ENCODE assay signal across 11 cellular contexts in the genomic region with DNA sequence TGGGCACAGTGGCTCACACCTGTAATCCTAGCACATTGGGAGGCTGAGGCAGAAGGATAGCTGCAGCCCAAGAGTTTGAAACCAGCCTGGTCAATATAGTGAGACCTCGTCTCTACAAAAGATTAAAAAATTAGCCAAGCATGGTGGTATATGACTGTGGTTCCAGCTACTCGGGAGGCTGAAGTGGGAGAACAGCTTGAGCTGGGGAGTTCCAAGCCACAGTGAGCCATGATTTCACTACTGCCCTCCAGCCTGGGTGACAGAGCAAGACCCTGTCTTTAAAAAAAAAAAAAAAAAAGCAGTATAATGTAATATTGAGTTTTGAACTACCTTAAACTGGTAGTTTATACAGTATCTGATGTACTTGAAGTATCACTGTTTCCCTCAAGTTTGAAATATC.
"Had no signal": no experiment of that assay in that cellular context is flagged by ENCODE, and none has a peak within 500 bp of the region (broad histone marks: within the 10 kb centered on the region; RNA-seq: fewer than 3 reads in every experiment).

No MANE protein-coding gene starts in this region.

- H3K4me2 ChIP-seq: GM23338 had no signal

- DNase-seq: GM23248, GOT3, H7, H9, HCEC 1CT, HFFc6 had no signal

- ATAC-seq: GM23338, HCT116 had no signal

- H3K36me3 ChIP-seq: HAP-1 had no signal

- H3K9me3 ChIP-seq: HAP-1 had no signal

- H3K27ac ChIP-seq: GM23248 had no signal

- H3K4me1 ChIP-seq: HAP-1 had no signal

- H3K4me3 ChIP-seq: GM23248, GM23338, HAP-1 had no signal

- H2AFZ ChIP-seq: GM23248, GM23338 had no signal

- FAIRE-seq: H1, H54 had no signal

- H3K9ac ChIP-seq: GM23248 had no signal
